ENCODE assay signal across 8 cellular contexts in genomic region chr7:100049441-100050291, GRCh38. TPM values are rescaled to one million over a fixed set of nuclear protein-coding genes. Genes with fewer than 3 reads are reported as not detected.
DNase-seq lines count a peak whose midpoint lies in the region; ATAC-seq and TF ChIP-seq lines count a peak whose summit lies in the region.

Gene ZSCAN21 (plus strand): TSS chr7:100049774. CDS start chr7:100057007, 7,233 bp downstream.

- H3K9me3 Mint-ChIP-seq in T-helper 1 cell treated with Interleukin-12 subunit alpha and Interleukin-12 subunit beta and Interleukin-4 antibody, amounts not matched to agents 30 μg/mL and 1 μg/mL, for 36 hours: no peaks in the 10 kb centered on the region

- 0 to 1% (median 0%) methylated on average over 47 of the region's 47 CpGs for WGBS in psoas muscle, 3 donors
- under 1% methylated on average over 47 of the region's 47 CpGs for whole genome bisulfite sequencing in urinary bladder

- peak within 1 kb of the TSS; percentile 90 for H3K4me3 Mint-ChIP-seq in T-helper 1 cell treated with Interleukin-12 subunit alpha and Interleukin-12 subunit beta and Interleukin-4 antibody, amounts not matched to agents 30 μg/mL and 1 μg/mL, for 36 hours

- no peaks in the 10 kb centered on the region for H3K9me3 ChIP-seq in right atrium auricular region
- no peaks in the 10 kb centered on the region for H3K9me3 ChIP-seq in psoas muscle

- H3K27me3 ChIP-seq in right atrium auricular region (no peaks in the 10 kb centered on the region), psoas muscle (ENCODE audit: insufficient read depth in 3 of 3, low read length in 2 of 3) (no peaks in the 10 kb centered on the region)

- intact Hi-C loops in psoas muscle (cut with DNase I): loop anchor here in 1 of 2 donors (2.0 to 10.0 kb wide), 2 partner anchors 51 to 135 kb away; partner anchors contain the start of genes AP4M1, MCM7 and TRIM4

- H3K27ac ChIP-seq in angular gyrus (ENCODE audit: low read depth, low read length) (peak within 1 kb of the TSS; percentile 98), right atrium auricular region (peak within 1 kb of the TSS; percentile 89 to 96), psoas muscle (peak within 1 kb of the TSS; percentile 98), urinary bladder (ENCODE audit: low read depth) (peak within 1 kb of the TSS; percentile 99)

- TF ChIP-seq CTCF in GM12872 (IDR thresholded peaks at IDR 0.05; ENCODE audit: insufficient read depth, low read depth, low read length) (peak; percentile 31; the same call in 1 of the 3 replicates), right atrium auricular region (IDR thresholded peaks at IDR 0.05) (peak in 1 of 2 donors; percentile 45), psoas muscle (IDR thresholded peaks at IDR 0.05) (no peak)

- peaks cover 0 to 9% of the 10 kb centered on the region in 2 donors for H3K4me1 ChIP-seq in right atrium auricular region
- H3K4me1 ChIP-seq in psoas muscle: peaks cover 6% of the 10 kb centered on the region
- no peaks in the 10 kb centered on the region for H3K4me1 ChIP-seq in urinary bladder (ENCODE audit: insufficient read depth)

- H3K27me3 Mint-ChIP-seq in T-helper 1 cell treated with Interleukin-12 subunit alpha and Interleukin-12 subunit beta and Interleukin-4 antibody, amounts not matched to agents 30 μg/mL and 1 μg/mL, for 36 hours (ENCODE audit: low read depth): no peaks in the 10 kb centered on the region

- DNase-seq in NCI-H1105 treated with DMSO at 0.1 percent for 48 hours (lab: John Stamatoyannopoulos, UW): peak; percentile 73
- DNase-seq in right atrium auricular region (ENCODE audit: low spot score): peak; percentile 85
- peak; percentile 90 to 94 for DNase-seq in psoas muscle

- peak within 1 kb of the TSS; percentile 61 to 77 for H3K4me3 ChIP-seq in right atrium auricular region
- peak within 1 kb of the TSS; percentile 94 for H3K4me3 ChIP-seq in psoas muscle
- H3K4me3 ChIP-seq in urinary bladder (ENCODE audit: low read depth, low read length): peak within 1 kb of the TSS; percentile 50

- H3K36me3 ChIP-seq in right atrium auricular region: no peaks in the 10 kb centered on the region
- no peaks in the 10 kb centered on the region for H3K36me3 ChIP-seq in psoas muscle (ENCODE audit: insufficient read depth in 1 of 2, low read depth in 1 of 2)
- no peaks in the 10 kb centered on the region for H3K36me3 ChIP-seq in urinary bladder (ENCODE audit: insufficient read depth)

- peak within 1 kb of the TSS; percentile 90 for H3K27ac Mint-ChIP-seq in T-helper 1 cell treated with Interleukin-12 subunit alpha and Interleukin-12 subunit beta and Interleukin-4 antibody, amounts not matched to agents 30 μg/mL and 1 μg/mL, for 36 hours

- no peaks in the 10 kb centered on the region for H3K36me3 Mint-ChIP-seq in T-helper 1 cell treated with Interleukin-12 subunit alpha and Interleukin-12 subunit beta and Interleukin-4 antibody, amounts not matched to agents 30 μg/mL and 1 μg/mL, for 36 hours (ENCODE audit: low read depth)

- H3K4me1 Mint-ChIP-seq in T-helper 1 cell treated with Interleukin-12 subunit alpha and Interleukin-12 subunit beta and Interleukin-4 antibody, amounts not matched to agents 30 μg/mL and 1 μg/mL, for 36 hours (ENCODE audit: low read depth): peaks cover 13% of the 10 kb centered on the region

- peak; percentile 91 for ATAC-seq in HG02623 (IDR thresholded peaks at IDR 0.05; ENCODE audit: unreplicated experiment)
- peak; percentile 95 to 98 (median 96) for ATAC-seq in psoas muscle

RNA-seq across cellular contexts. Expression of gene ZSCAN21, which starts in this region (rescaled TPM):
- total RNA-seq in right atrium auricular region: 1 to 10 TPM; 6.7 to 7.1 TPM
- 10 to 100 TPM in 3 of 4 donors, 1 to 10 TPM in 1; 9.9 to 20.3 (median 11.7) TPM for total RNA-seq in psoas muscle
- polyA plus RNA-seq in psoas muscle: 10 to 100 TPM in 2 of 3 donors, 1 to 10 TPM in 1; 6.8 to 25.6 (median 16.2) TPM
- 10.4 TPM for total RNA-seq in urinary bladder
- polyA plus RNA-seq in urinary bladder: 11.6 TPM

Comparison
In these comparisons a context has a peak if more than half of its experiments do, and no peak if none do; other contexts are left out.
1. Peak in every context shown above with its lines: DNase-seq, ATAC-seq, H3K4me3 ChIP-seq and H3K27ac ChIP-seq.